1 cellular context compared by ENCODE assay signal in the genomic region with DNA sequence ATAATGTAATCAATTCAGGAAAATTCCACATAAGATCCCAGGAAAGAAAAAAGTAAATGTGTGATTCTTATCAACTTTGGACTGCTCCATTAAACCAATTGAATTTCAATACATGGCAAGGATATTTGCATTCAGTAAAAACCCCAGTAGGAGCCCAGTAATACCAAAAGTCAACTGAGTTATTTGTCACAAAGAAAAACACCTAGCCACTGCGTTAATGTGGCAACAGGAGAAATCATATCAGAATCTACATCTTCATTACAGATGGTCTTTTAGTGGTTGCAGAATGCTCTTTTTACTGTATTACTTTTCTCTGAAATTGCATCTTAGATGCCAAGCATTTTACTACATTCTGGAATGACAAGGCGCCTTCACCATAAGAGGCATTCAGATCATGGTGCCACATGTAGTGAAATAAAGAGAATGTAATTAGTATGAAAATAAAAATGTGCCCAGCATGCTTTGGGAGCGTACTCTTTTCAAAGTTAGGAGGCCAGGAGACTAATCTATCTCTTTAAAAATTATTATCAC.
TF ChIP-seq lines count a peak whose summit lies in the region.

No MANE protein-coding gene starts in this region.

TF ChIP-seq in HEK293, 187 proteins besides CTCF, POLR2A, EP300 and RAD21 (continued from another document):
- TF ChIP-seq, protein P1, sequence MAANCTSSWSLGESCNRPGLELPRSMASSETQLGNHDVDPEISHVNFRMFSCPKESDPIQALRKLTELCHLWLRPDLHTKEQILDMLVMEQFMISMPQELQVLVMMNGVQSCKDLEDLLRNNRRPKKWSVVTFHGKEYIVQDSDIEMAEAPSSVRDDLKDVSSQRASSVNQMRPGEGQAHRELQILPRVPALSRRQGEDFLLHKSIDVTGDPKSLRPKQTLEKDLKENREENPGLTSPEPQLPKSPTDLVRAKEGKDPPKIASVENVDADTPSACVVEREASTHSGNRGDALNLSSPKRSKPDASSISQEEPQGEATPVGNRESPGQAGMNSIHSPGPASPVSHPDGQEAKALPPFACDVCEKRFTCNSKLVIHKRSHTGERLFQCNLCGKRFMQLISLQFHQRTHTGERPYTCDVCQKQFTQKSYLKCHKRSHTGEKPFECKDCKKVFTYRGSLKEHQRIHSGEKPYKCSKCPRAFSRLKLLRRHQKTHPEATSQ (tag by site-specific recombination; IDR thresholded peaks at IDR 0.05) = no peak
- TF ChIP-seq, protein P2, sequence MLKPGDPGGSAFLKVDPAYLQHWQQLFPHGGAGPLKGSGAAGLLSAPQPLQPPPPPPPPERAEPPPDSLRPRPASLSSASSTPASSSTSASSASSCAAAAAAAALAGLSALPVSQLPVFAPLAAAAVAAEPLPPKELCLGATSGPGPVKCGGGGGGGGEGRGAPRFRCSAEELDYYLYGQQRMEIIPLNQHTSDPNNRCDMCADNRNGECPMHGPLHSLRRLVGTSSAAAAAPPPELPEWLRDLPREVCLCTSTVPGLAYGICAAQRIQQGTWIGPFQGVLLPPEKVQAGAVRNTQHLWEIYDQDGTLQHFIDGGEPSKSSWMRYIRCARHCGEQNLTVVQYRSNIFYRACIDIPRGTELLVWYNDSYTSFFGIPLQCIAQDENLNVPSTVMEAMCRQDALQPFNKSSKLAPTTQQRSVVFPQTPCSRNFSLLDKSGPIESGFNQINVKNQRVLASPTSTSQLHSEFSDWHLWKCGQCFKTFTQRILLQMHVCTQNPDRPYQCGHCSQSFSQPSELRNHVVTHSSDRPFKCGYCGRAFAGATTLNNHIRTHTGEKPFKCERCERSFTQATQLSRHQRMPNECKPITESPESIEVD (tag by site-specific recombination; IDR thresholded peaks at IDR 0.05) = 0 out of 2 replicates have a peak, but pooled peaks have one; percentile 32
